Comparison of ENCODE assay signal across 16 cellular contexts in the genomic region with DNA sequence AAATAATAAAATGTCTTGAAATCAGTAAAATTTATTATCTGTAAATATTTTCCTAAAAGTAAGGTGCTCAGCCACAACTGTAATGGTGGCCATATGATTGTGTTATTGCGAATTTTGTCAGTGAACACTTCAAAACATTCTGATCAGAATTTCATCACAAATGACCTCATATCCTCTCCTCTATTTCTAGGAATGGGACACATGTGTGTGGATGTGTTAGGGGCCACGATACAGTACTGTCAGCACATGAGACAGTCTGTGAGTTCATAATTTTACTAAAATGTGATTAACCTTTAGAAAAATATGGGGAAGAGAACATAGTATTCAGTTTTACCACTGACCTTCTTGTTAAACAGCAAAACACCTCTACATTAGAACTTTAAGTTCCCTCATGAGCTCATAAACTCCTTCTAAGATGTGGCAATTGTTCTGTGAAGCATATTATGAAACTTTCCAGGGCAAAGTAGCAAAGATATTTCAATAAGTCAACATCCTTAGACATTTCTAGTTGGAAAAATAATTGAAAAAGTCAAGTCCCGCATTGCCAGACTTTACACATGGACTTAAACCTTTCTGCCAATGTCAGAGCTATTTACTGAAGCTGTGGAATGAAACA.
"Had no signal": no experiment of that assay in that cellular context is flagged by ENCODE, and none has a peak within 500 bp of the region (broad histone marks: within the 10 kb centered on the region; RNA-seq: fewer than 3 reads in every experiment).

No MANE protein-coding gene starts in this region.

- H3K4me3 ChIP-seq: mucosa of descending colon, right atrium auricular region, stomach had no signal

- DNase-seq: activated CD4-positive, alpha-beta T cell treated with anti-CD3 and anti-CD28 coated beads, Interleukin-2, amount 10 ng/mL, durations not matched to agents 24 days and 14 days; activated CD4-positive, CD25-positive, alpha-beta regulatory T cell; activated CD8-positive, alpha-beta T cell treated with anti-CD3 and anti-CD28 coated beads for 36 hours; activated effector memory CD4-positive, alpha-beta T cell treated with anti-CD3 and anti-CD28 coated beads, Interleukin-2, amount 50 U/mL, for 16 hours; activated naive CD4-positive, alpha-beta T cell treated with anti-CD3 and anti-CD28 coated beads, Interleukin-2, amount 50 U/mL, for 16 hours; activated T-cell treated with anti-CD3 and anti-CD28 coated beads, Interleukin-2, amount 50 U/mL, for 48 hours; dermis blood vessel endothelial cell; left cardiac atrium; mesenchymal stem cell; mucosa of descending colon; naive B cell; stimulated activated CD4-positive, alpha-beta T cell treated with anti-CD3 and anti-CD28 coated beads, Interleukin-4, amount 100 ng/mL, for 24 hours; stomach; T-cell had no signal

- H3K27ac ChIP-seq: right atrium auricular region had no signal

- H3K27me3 ChIP-seq: right atrium auricular region, stomach had no signal

- ATAC-seq: activated CD8-positive, alpha-beta T cell treated with anti-CD3 and anti-CD28 coated beads for 36 hours; left cardiac atrium; mucosa of descending colon; stimulated activated effector memory CD8-positive, alpha-beta T cell treated with anti-CD3 and anti-CD28 coated beads, Interleukin-12 subunit alpha, Interleukin-12 subunit beta, amount 100 ng/mL, for 72 hours; T-cell had no signal
